ENCODE assay signal across 23 cellular contexts in genomic region chr7:155881471-155882350, GRCh38.
DNase-seq lines count a peak whose midpoint lies in the region; ATAC-seq, FAIRE-seq and TF ChIP-seq lines count a peak whose summit lies in the region.
"Had no signal": no experiment of that assay in that cellular context is flagged by ENCODE, and none has a peak within 500 bp of the region (broad histone marks: within the 10 kb centered on the region; RNA-seq: fewer than 3 reads in every experiment).

No MANE protein-coding gene starts in this region.

- H3K4me3 ChIP-seq in A549 = no peak overlapping the region
- H3K4me3 ChIP-seq in MM.1S (ENCODE audit: low read length) = peak overlapping the region; percentile 16; the same call in 1 of the 2 replicates
- no peak overlapping the region for H3K4me3 ChIP-seq in H1 (ENCODE audit: extremely low read depth in 1 of 4, insufficient read depth in 2 of 4, low read depth in 3 of 4, low read length in 4 of 4)
- no peak overlapping the region for H3K4me3 ChIP-seq in gastroesophageal sphincter
- H3K4me3 ChIP-seq: Peyer's patch, SJSA1 had no signal

- H2BK5ac ChIP-seq in H1 (ENCODE audit: low read depth, low read length) = no peak overlapping the region

- no peak overlapping the region for H4K91ac ChIP-seq in H1 (replicated peaks; ENCODE audit: insufficient read length, low read length)

- no peaks in the 10 kb centered on the region for H3K27me3 Mint-ChIP-seq in osteocyte (ENCODE audit: unreplicated experiment)

- H4K20me1 ChIP-seq in MM.1S (ENCODE audit: insufficient read depth, low read length) (no peaks in the 10 kb centered on the region), H1 (replicated peaks in 1 of 2; ENCODE audit: control insufficient read depth in 1 of 2, insufficient read depth in 2 of 2, low read length in 2 of 2) (no peaks in the 10 kb centered on the region)

- no peaks in the 10 kb centered on the region for H3K9me3 Mint-ChIP-seq in osteocyte (ENCODE audit: unreplicated experiment)

- H3F3A ChIP-seq in MM.1S (ENCODE audit: insufficient read depth, low read length) = no peaks in the 10 kb centered on the region

- peak overlapping the region; percentile 68 to 83 for H3K27ac ChIP-seq in A549
- H3K27ac ChIP-seq in MM.1S (ENCODE audit: low read length) = no peak overlapping the region
- H3K27ac ChIP-seq in H1 (ENCODE audit: low read depth, low read length) = no peak overlapping the region
- H3K27ac ChIP-seq in gastroesophageal sphincter = no peak overlapping the region
- H3K27ac ChIP-seq: HL-60, Peyer's patch, SJSA1 had no signal

- H3K27ac Mint-ChIP-seq in osteocyte (ENCODE audit: unreplicated experiment) = no peak overlapping the region

- H3K79me1 ChIP-seq in H1 (ENCODE audit: low read depth, low read length) = no peaks in the 10 kb centered on the region; the same call in 1 of the 2 replicates

- no peak overlapping the region for H2BK12ac ChIP-seq in H1 (ENCODE audit: low read depth, low read length)

- FAIRE-seq in A549 (lab: Jason Lieb, UNC) (no peak), H1 (lab: Jason Lieb, UNC) (no peak)
- FAIRE-seq: D721Med, GM19239, H54, HepG2 had no signal

- peak overlapping the region; percentile 41; the same call in 2 of the 3 replicates for H3K4me2 ChIP-seq in A549
- peak overlapping the region; percentile 7; the same call in 1 of the 2 replicates for H3K4me2 ChIP-seq in MM.1S (ENCODE audit: low read depth, low read length)
- H3K4me2 ChIP-seq in H1 (ENCODE audit: insufficient read depth in 1 of 2, low read depth in 2 of 2, low read length in 2 of 2) = no peak overlapping the region

- ATAC-seq in A549 (no peak), GM19452 (IDR thresholded peaks at IDR 0.05; ENCODE audit: unreplicated experiment) (no peak), gastroesophageal sphincter (no peak)
- ATAC-seq: HepG2 had no signal

- H3K4ac ChIP-seq in H1 (replicated peaks; ENCODE audit: insufficient read length, low read depth, low read length) = no peak overlapping the region

- H2AK5ac ChIP-seq in H1 (ENCODE audit: low read depth, low read length) = peak overlapping the region; percentile 40; the same call in 1 of the 2 replicates

- no peak overlapping the region for H4K5ac ChIP-seq in H1 (ENCODE audit: insufficient read length, low read depth, low read length)

- DNase-seq in A549 (ENCODE audit: low read depth in 1 of 2, low spot score in 1 of 2) (no peak), MM.1S (no peak), H1 (ENCODE audit: low read depth in 1 of 2, low spot score in 2 of 2) (no peak), osteocyte (ENCODE audit: extremely low spot score, unreplicated experiment) (peak; percentile 80), NCI-H748 (lab: John Stamatoyannopoulos, UW; ENCODE audit: unreplicated experiment) (no peak)
- no peak for DNase-seq in stimulated activated CD4-positive, alpha-beta T cell treated with anti-CD3 and anti-CD28 coated beads, Interleukin-12 subunit alpha, Interleukin-12 subunit beta, amount 100 ng/mL, for 4 hours
- DNase-seq: BE2C, DMS53, KG1, NCI-H1092 treated with DMSO at 0.1 percent for 48 hours, NCI-H1436 treated with DMSO at 0.1 percent for 48 hours, NCI-H1930, NCI-H510A, NCI-H748 treated with DMSO at 0.1 percent for 48 hours had no signal

- no peaks in the 10 kb centered on the region for H3K79me2 ChIP-seq in MM.1S (ENCODE audit: low read length)
- no peaks in the 10 kb centered on the region for H3K79me2 ChIP-seq in H1 (ENCODE audit: control insufficient read depth in 1 of 2, insufficient read depth in 2 of 2, low read length in 2 of 2)

- H3K4me3 Mint-ChIP-seq in osteocyte (ENCODE audit: unreplicated experiment) = no peak overlapping the region

- no peak overlapping the region for H3K18ac ChIP-seq in H1 (ENCODE audit: extremely low read depth, low read length)

- TF ChIP-seq RAD21 in A549 (conservative IDR thresholded peaks at IDR 0.05 in 1 of 2, IDR thresholded peaks at IDR 0.05 in 1 of 2) (no peak), H1 (IDR thresholded peaks at IDR 0.05 in 1 of 2, conservative IDR thresholded peaks at IDR 0.05 in 1 of 2; ENCODE audit: low read depth in 2 of 2, low read length in 2 of 2) (no peak)

- no peak overlapping the region for H3K14ac ChIP-seq in H1 (ENCODE audit: insufficient read length)

- H3K27me3 ChIP-seq in MM.1S (replicated peaks; ENCODE audit: insufficient read depth, low read length) (peaks cover 85% of the 10 kb centered on the region), H1 (replicated peaks in 1 of 4; ENCODE audit: control insufficient read depth in 3 of 4, extremely low read depth in 1 of 4, insufficient read depth in 3 of 4, low read length in 3 of 4) (no peaks in the 10 kb centered on the region), gastroesophageal sphincter (peaks cover 6% of the 10 kb centered on the region)
- H3K27me3 ChIP-seq: BE2C, Peyer's patch, SJSA1 had no signal

- POLR2A ChIA-PET in A549 (lab: Yijun Ruan, JAX) = no interaction called here
- POLR2A ChIA-PET in H1 (lab: Charles Lee; ENCODE audit: partially characterized antibody) = no interaction called here

- no peak for TF ChIP-seq CTCF in A549 (IDR thresholded peaks at IDR 0.05)
- TF ChIP-seq CTCF in MM.1S (IDR thresholded peaks at IDR 0.05; ENCODE audit: low read length) = no peak
- no peak for TF ChIP-seq CTCF in H1 (IDR thresholded peaks at IDR 0.05; ENCODE audit: control extremely low read depth in 1 of 3, insufficient read depth in 1 of 3, low read depth in 1 of 3, low read length in 3 of 3)
- no peak for TF ChIP-seq CTCF in osteocyte (IDR thresholded peaks at IDR 0.05)
- no peak for TF ChIP-seq CTCF in gastroesophageal sphincter (IDR thresholded peaks at IDR 0.05)

- no peak for TF ChIP-seq POLR2A in A549 (IDR thresholded peaks at IDR 0.05; ENCODE audit: low read length)
- no peak for TF ChIP-seq POLR2A in H1 (IDR thresholded peaks at IDR 0.05; ENCODE audit: control extremely low read depth in 1 of 2, low read depth in 2 of 2, low read length in 2 of 2)
- TF ChIP-seq POLR2A in gastroesophageal sphincter (IDR thresholded peaks at IDR 0.05) = no peak

- TF ChIP-seq EP300 in A549 (IDR thresholded peaks at IDR 0.05) = no peak
- TF ChIP-seq EP300 in H1 (IDR thresholded peaks at IDR 0.05; ENCODE audit: borderline replicate concordance in 1 of 2, low read depth in 2 of 2, low read length in 2 of 2) = no peak
- TF ChIP-seq EP300 in gastroesophageal sphincter (IDR thresholded peaks at IDR 0.05) = no peak

- H2BK120ac ChIP-seq in H1 (replicated peaks; ENCODE audit: low read depth, low read length) = no peak overlapping the region

- H3K4me1 Mint-ChIP-seq in osteocyte (ENCODE audit: unreplicated experiment) = peaks cover 7% of the 10 kb centered on the region

- H2BK15ac ChIP-seq in H1 (ENCODE audit: low read length) = no peak overlapping the region

- CTCF ChIA-PET in A549 (lab: Yijun Ruan, JAX) (interaction anchor here (0.9 to 2.2 kb wide), 2 partner anchors 19 to 72 kb away, joined by 3 to 7 read pairs; no protein-coding TSS in a partner anchor), H1 (lab: Charles Lee; ENCODE audit: partially characterized antibody) (no interaction called here)

- WGBS in A549 (ENCODE audit: missing lambda C conversion rate) = 94% methylated on average over 32 of the region's 34 CpGs
- whole genome bisulfite sequencing in H1 (ENCODE audit: extremely low coverage in 1 of 2, insufficient coverage in 1 of 2, insufficient read length in 1 of 2, insufficient replicate concordance in 2 of 2, low coverage in 1 of 2, low lambda C conversion rate in 2 of 2, missing lambda C conversion rate in 1 of 2), 2 experiments = 91% methylated on average over 30 of the region's 34 CpGs; no CpG with 5 or more reads in 1 of the 2 experiments
- 90 to 97% methylated on average over 3 to 6 of the region's 34 CpGs for WGBS in gastroesophageal sphincter (ENCODE audit: low coverage in 1 of 2), 2 donors

- H3K23ac ChIP-seq in H1 (ENCODE audit: insufficient read length) = no peak overlapping the region

- peaks cover 43% of the 10 kb centered on the region for H3K4me1 ChIP-seq in A549
- H3K4me1 ChIP-seq in MM.1S (ENCODE audit: low read length) = no peaks in the 10 kb centered on the region
- H3K4me1 ChIP-seq in H1 (replicated peaks in 1 of 4; ENCODE audit: control insufficient read depth in 3 of 4, insufficient read depth in 4 of 4, low read length in 3 of 4) = peaks cover 0 to 9% (median 0%) of the 10 kb centered on the region in 4 experiments; a peak in 1 of 7 replicates
- H3K4me1 ChIP-seq in gastroesophageal sphincter = no peaks in the 10 kb centered on the region
- H3K4me1 ChIP-seq: BE2C had no signal

- no peak overlapping the region for H2AFZ ChIP-seq in MM.1S (ENCODE audit: low read length)
- H2AFZ ChIP-seq in H1 (ENCODE audit: low read length) = no peak overlapping the region

- H4K8ac ChIP-seq in H1 (ENCODE audit: extremely low read depth, insufficient read depth, low read length) = peak overlapping the region; percentile 29

- H3K36me3 ChIP-seq in MM.1S (replicated peaks; ENCODE audit: insufficient read depth, low read length) (no peaks in the 10 kb centered on the region), H1 (ENCODE audit: control insufficient read depth in 2 of 4, insufficient read depth in 4 of 4, low read length in 3 of 4) (no peaks in the 10 kb centered on the region), gastroesophageal sphincter (no peaks in the 10 kb centered on the region)
- H3K36me3 ChIP-seq: BE2C, Peyer's patch, SJSA1 had no signal

- no peak overlapping the region for H2BK20ac ChIP-seq in H1 (ENCODE audit: low read length)

- H3K9me3 ChIP-seq in A549 (no peaks in the 10 kb centered on the region), MM.1S (replicated peaks; ENCODE audit: insufficient read depth, low read length) (no peaks in the 10 kb centered on the region), H1 (ENCODE audit: insufficient read depth in 2 of 2, low read depth in 1 of 2, low read length in 1 of 2) (no peaks in the 10 kb centered on the region), gastroesophageal sphincter (no peaks in the 10 kb centered on the region)
- H3K9me3 ChIP-seq: BE2C, Peyer's patch, SJSA1 had no signal

- H3K36me3 Mint-ChIP-seq in osteocyte (ENCODE audit: unreplicated experiment) = no peaks in the 10 kb centered on the region

- no peak overlapping the region for H3K56ac ChIP-seq in H1 (replicated peaks; ENCODE audit: insufficient read length, low read depth, low read length)

- H3K23me2 ChIP-seq in H1 (ENCODE audit: low read depth, low read length) = no peaks in the 10 kb centered on the region

- H3K9ac ChIP-seq in MM.1S (ENCODE audit: low read length) (no peak overlapping the region), H1 (replicated peaks in 1 of 4; ENCODE audit: extremely low read depth in 1 of 4, low read depth in 3 of 4, low read length in 3 of 4) (no peak overlapping the region)

- H3K9me2 ChIP-seq in MM.1S (replicated peaks; ENCODE audit: insufficient read depth, low read length) = no peaks in the 10 kb centered on the region

TF ChIP-seq in H1, 55 proteins besides CTCF, POLR2A, EP300 and RAD21 (continues in another document):
- TF ChIP-seq RXRA (IDR thresholded peaks at IDR 0.05; ENCODE audit: insufficient read depth, low read depth, low read length) = no peak
- no peak for TF ChIP-seq JUN (IDR thresholded peaks at IDR 0.05; ENCODE audit: low read depth, low read length)
- no peak for TF ChIP-seq E2F6 (IDR thresholded peaks at IDR 0.05)

Comparison
In these comparisons a context has a peak if more than half of its experiments do, and no peak if none do; other contexts are left out.
1. H3K27ac ChIP-seq: peak in A549 (2 of 2); none in MM.1S (single experiment), H1 (single experiment) and gastroesophageal sphincter (0 of 4).
2. H3K4me2 ChIP-seq: peak in A549 (single experiment) and MM.1S (single experiment); none in H1 (0 of 2).
3. Of the 18 proteins assayed by ChIP-seq in both H1 and A549: peak only in H1: none; only in A549: USF2; in both: none; in neither: 17.